Comparison of ENCODE assay signal across 1 cellular context in the genomic region with DNA sequence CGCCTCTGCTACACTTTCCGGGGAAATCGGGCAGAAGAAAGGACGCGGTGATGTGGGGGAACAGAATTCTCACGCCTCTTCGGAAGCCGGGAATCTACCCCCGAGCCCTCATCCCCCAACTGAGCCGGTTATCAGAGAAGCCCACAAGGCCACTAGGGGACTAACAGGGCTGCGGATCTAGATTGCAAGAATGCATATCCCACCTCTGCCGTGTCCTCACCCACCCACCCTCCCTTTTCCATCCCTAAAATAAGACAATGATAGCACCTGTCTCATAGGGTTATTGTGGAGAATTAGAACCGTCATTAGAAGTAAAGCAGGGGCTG.
TF ChIP-seq lines count a peak whose summit lies in the region.

No MANE protein-coding gene starts in this region.

TF ChIP-seq in endothelial cell of umbilical vein, 7 proteins besides CTCF, POLR2A, EP300 and RAD21:
- TF ChIP-seq JUN (IDR thresholded peaks at IDR 0.05; ENCODE audit: borderline replicate concordance, insufficient read depth, insufficient read length, low read depth) (no peak), MAX (IDR thresholded peaks at IDR 0.05; ENCODE audit: insufficient read depth, insufficient read length) (no peak), EZH2 (IDR thresholded peaks at IDR 0.05; ENCODE audit: borderline replicate concordance, low read depth, low read length, severe bottlenecking) (no peak), FOS (IDR thresholded peaks at IDR 0.05; ENCODE audit: borderline replicate concordance, insufficient read depth, low read length) (no peak), POLR2AphosphoS5 (IDR thresholded peaks at IDR 0.05; ENCODE audit: insufficient read depth, low read depth, low read length) (no peak), GATA2 (IDR thresholded peaks at IDR 0.05; ENCODE audit: insufficient read depth, insufficient read length, low read depth, low read length) (no peak), MYC (IDR thresholded peaks at IDR 0.05; ENCODE audit: low read depth, low read length) (no peak)
